In genomic region chr12:76685246-76685678, GRCh38 we compare ENCODE assay signal across 10 cellular contexts.
DNase-seq lines count a peak whose midpoint lies in the region; ATAC-seq, FAIRE-seq and TF ChIP-seq lines count a peak whose summit lies in the region.
"Had no signal": no experiment of that assay in that cellular context is flagged by ENCODE, and none has a peak within 500 bp of the region (broad histone marks: within the 10 kb centered on the region; RNA-seq: fewer than 3 reads in every experiment).

No MANE protein-coding gene starts in this region.

- H3K4me3 ChIP-seq in AG10803 (ENCODE audit: low read length) = no peak overlapping the region
- no peak overlapping the region for H3K4me3 ChIP-seq in mucosa of descending colon
- H3K4me3 ChIP-seq in Caco-2 (ENCODE audit: low read depth, low read length) = no peak overlapping the region

- CTCF ChIA-PET in Caco-2 (lab: Charles Lee) = no interaction called here
- CTCF ChIA-PET in activated naive CD4-positive, alpha-beta T cell treated with anti-CD3 and anti-CD28 coated beads for 36 hours (lab: Charles Lee) = interaction anchor here (0.7 kb wide), 1 partner anchor 21 kb away, joined by 3 read pairs; no protein-coding TSS in a partner anchor

- intact Hi-C loops in mucosa of descending colon (cut with DNase I, micrococcal nuclease) = no loop called here
- intact Hi-C loops in Caco-2 (cut with micrococcal nuclease; ENCODE audit: unreplicated experiment) = loop anchor here (5.0 kb wide), 1 partner anchor 63 kb away; no protein-coding TSS in a partner anchor
- intact Hi-C loops in activated naive CD4-positive, alpha-beta T cell treated with anti-CD3 and anti-CD28 coated beads for 36 hours (cut with micrococcal nuclease) = loop anchor here (5.0 kb wide), 1 partner anchor 242 kb away; no protein-coding TSS in a partner anchor

- H3K36me3 ChIP-seq in mucosa of descending colon (ENCODE audit: low read depth) = no peaks in the 10 kb centered on the region
- H3K36me3 ChIP-seq in Caco-2 (ENCODE audit: control insufficient read depth, insufficient read depth, low read length) = no peaks in the 10 kb centered on the region

- no peaks in the 10 kb centered on the region for H3K9me3 Mint-ChIP-seq in Caco-2 (ENCODE audit: unreplicated experiment)
- H3K9me3 Mint-ChIP-seq in activated naive CD4-positive, alpha-beta T cell treated with anti-CD3 and anti-CD28 coated beads for 36 hours = no peaks in the 10 kb centered on the region

- H3K4me1 ChIP-seq in mucosa of descending colon (ENCODE audit: low read depth) (peaks cover 6% of the 10 kb centered on the region), Caco-2 (peaks cover 8% of the 10 kb centered on the region; the same call in 1 of the 2 replicates)

- peaks cover 14% of the 10 kb centered on the region for H3K4me1 Mint-ChIP-seq in Caco-2 (ENCODE audit: low read depth, unreplicated experiment)
- H3K4me1 Mint-ChIP-seq in activated naive CD4-positive, alpha-beta T cell treated with anti-CD3 and anti-CD28 coated beads for 36 hours (ENCODE audit: low read depth) = peaks cover 6% of the 10 kb centered on the region

- H3K36me3 Mint-ChIP-seq in Caco-2 (ENCODE audit: insufficient read depth, unreplicated experiment) = no peaks in the 10 kb centered on the region
- no peaks in the 10 kb centered on the region for H3K36me3 Mint-ChIP-seq in activated naive CD4-positive, alpha-beta T cell treated with anti-CD3 and anti-CD28 coated beads for 36 hours (ENCODE audit: low read depth)

- BruUV-seq in Caco-2 (replicated peaks; lab: Mats Ljungman, UMichigan) = no TSS peak

- H3K9me3 ChIP-seq in mucosa of descending colon (no peaks in the 10 kb centered on the region), Caco-2 (no peaks in the 10 kb centered on the region)

- no peak overlapping the region for H3K4me3 Mint-ChIP-seq in Caco-2 (ENCODE audit: unreplicated experiment)
- no peak overlapping the region for H3K4me3 Mint-ChIP-seq in activated naive CD4-positive, alpha-beta T cell treated with anti-CD3 and anti-CD28 coated beads for 36 hours

- FAIRE-seq in RCC 7860 (lab: Jason Lieb, UNC) = no peak
- FAIRE-seq: G401.6 had no signal

- H3K27me3 Mint-ChIP-seq in Caco-2 (ENCODE audit: insufficient read depth, unreplicated experiment) = no peaks in the 10 kb centered on the region
- H3K27me3 Mint-ChIP-seq in activated naive CD4-positive, alpha-beta T cell treated with anti-CD3 and anti-CD28 coated beads for 36 hours (ENCODE audit: low read depth) = no peaks in the 10 kb centered on the region

- no peak overlapping the region for H3K27ac Mint-ChIP-seq in Caco-2 (ENCODE audit: unreplicated experiment)
- no peak overlapping the region for H3K27ac Mint-ChIP-seq in activated naive CD4-positive, alpha-beta T cell treated with anti-CD3 and anti-CD28 coated beads for 36 hours

- DNase-seq in AG10803 (ENCODE audit: low read depth) (peak; percentile 48), NCI-H2107 treated with DMSO at 0.1 percent for 48 hours (lab: John Stamatoyannopoulos, UW; ENCODE audit: unreplicated experiment) (peak; percentile 72), dedifferentiated amniotic fluid mesenchymal stem cell (ENCODE audit: extremely low spot score) (peak; percentile 19), mucosa of descending colon (peak in 2 of 3 donors; percentile 25 to 27), RCC 7860 (ENCODE audit: low spot score) (no peak), Caco-2 (no peak)
- DNase-seq in activated CD4-positive, alpha-beta T cell treated with anti-CD3 and anti-CD28 coated beads for 1 hour = no peak
- no peak for DNase-seq in activated naive CD4-positive, alpha-beta T cell treated with anti-CD3 and anti-CD28 coated beads for 36 hours
- DNase-seq: activated naive CD4-positive, alpha-beta T cell treated with Interleukin-2 at 50 U/mL for 16 hours had no signal

- POLR2A ChIA-PET in Caco-2 (lab: Charles Lee) = no interaction called here

- ATAC-seq in mucosa of descending colon = peak; percentile 72

- no peaks in the 10 kb centered on the region for H3K27me3 ChIP-seq in Caco-2 (replicated peaks; ENCODE audit: control insufficient read depth, insufficient read depth, low read length)

- TF ChIP-seq CTCF in AG10803 (conservative IDR thresholded peaks at IDR 0.05; ENCODE audit: low read length) (no peak), mucosa of descending colon (IDR thresholded peaks at IDR 0.05) (no peak), Caco-2 (IDR thresholded peaks at IDR 0.05; ENCODE audit: insufficient read depth in 1 of 2, low read depth in 1 of 2, low read length in 1 of 2, severe bottlenecking in 1 of 2, unreplicated experiment in 1 of 2) (no peak)

Comparison
In these comparisons a context has a peak if more than half of its experiments do, and no peak if none do; other contexts are left out.
1. DNase-seq: peak in AG10803 (single experiment), NCI-H2107 treated with DMSO at 0.1 percent for 48 hours (single experiment), dedifferentiated amniotic fluid mesenchymal stem cell (single experiment) and mucosa of descending colon (2 of 3); none in activated CD4-positive, alpha-beta T cell treated with anti-CD3 and anti-CD28 coated beads for 1 hour (single experiment), RCC 7860 (single experiment), Caco-2 (0 of 2) and activated naive CD4-positive, alpha-beta T cell treated with anti-CD3 and anti-CD28 coated beads for 36 hours (single experiment).
2. intact Hi-C loops: an anchor here in Caco-2 (5.0 kb wide) and activated naive CD4-positive, alpha-beta T cell treated with anti-CD3 and anti-CD28 coated beads for 36 hours (5.0 kb wide); none called in mucosa of descending colon.